In the genomic region with DNA sequence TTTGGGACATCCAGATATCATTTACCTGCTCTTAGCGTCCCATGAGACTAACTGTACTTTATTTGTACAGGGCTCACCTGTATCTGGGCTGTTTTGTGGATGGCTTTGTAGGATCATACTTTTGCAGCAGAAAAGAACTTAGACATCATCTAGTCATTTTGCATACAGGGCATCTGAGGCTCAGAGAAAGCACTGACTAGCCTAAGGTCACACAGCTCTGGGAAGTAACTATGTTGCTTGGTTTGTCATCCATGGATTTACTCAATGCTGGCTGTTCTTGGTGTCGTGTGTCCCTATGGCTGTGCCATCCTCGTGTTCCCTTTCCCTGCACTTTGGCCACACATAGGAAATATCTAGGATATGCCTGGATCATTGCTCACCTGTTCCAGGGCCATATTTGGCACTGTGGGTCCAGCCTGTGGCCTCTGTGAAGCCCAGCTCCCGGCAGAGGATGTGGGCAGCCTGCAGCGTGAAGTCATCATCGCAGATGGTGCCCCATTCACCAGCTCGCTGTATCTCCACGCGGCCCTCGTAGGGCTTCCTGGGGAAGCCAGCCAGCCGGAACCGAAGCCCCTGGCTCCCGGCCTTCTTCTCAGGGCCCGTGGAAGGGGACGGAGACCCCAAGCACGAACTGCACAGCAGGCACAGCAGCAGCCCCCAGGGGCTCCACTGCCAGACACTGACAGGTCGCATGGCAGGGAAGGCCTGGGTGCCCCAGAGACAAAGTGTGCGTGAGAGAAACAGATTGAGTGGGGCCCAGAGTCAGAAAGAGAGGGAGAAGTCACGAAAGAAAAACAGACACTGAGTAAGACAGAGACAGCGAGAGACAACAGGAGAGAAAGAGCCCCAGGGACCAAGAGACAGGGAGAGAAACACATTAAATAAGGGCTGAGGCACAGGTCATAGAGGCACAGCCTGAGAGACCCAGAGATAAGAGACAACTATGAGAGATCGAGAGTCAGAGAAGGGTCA, we compare ENCODE assay signal across 12 cellular contexts. TPM values are rescaled to one million over a fixed set of nuclear protein-coding genes. Genes with fewer than 3 reads are reported as not detected.
DNase-seq lines count a peak whose midpoint lies in the region; ATAC-seq and TF ChIP-seq lines count a peak whose summit lies in the region.
"Had no signal": no experiment of that assay in that cellular context is flagged by ENCODE, and none has a peak within 500 bp of the region (broad histone marks: within the 10 kb centered on the region; RNA-seq: fewer than 3 reads in every experiment).

No MANE protein-coding gene starts in this region.

- H3K9me3 ChIP-seq in CD8-positive, alpha-beta T cell (ENCODE audit: low read length): no peaks in the 10 kb centered on the region
- H3K9me3 ChIP-seq in naive thymus-derived CD4-positive, alpha-beta T cell (ENCODE audit: control insufficient read depth in 2 of 3, low read length in 3 of 3): no peaks in the 10 kb centered on the region
- H3K9me3 ChIP-seq: gastroesophageal sphincter, ovary had no signal

- H3K9me3 Mint-ChIP-seq in CD8-positive, alpha-beta T cell: no peaks in the 10 kb centered on the region
- H3K9me3 Mint-ChIP-seq in activated naive CD8-positive, alpha-beta T cell treated with anti-CD3 and anti-CD28 coated beads, Interleukin-2, amount 10 ng/mL, durations not matched to agents 7 days and 5 days: no peaks in the 10 kb centered on the region
- H3K9me3 Mint-ChIP-seq in naive thymus-derived CD4-positive, alpha-beta T cell: no peaks in the 10 kb centered on the region

- no peak overlapping the region for H3K4me3 ChIP-seq in CD8-positive, alpha-beta T cell (ENCODE audit: low read depth, low read length)
- no peak overlapping the region for H3K4me3 ChIP-seq in naive thymus-derived CD4-positive, alpha-beta T cell (ENCODE audit: low read length)

- DNase-seq in CD8-positive, alpha-beta T cell: no peak
- DNase-seq in activated naive CD8-positive, alpha-beta T cell treated with anti-CD3 and anti-CD28 coated beads, Interleukin-2, amount 10 ng/mL, durations not matched to agents 7 days and 5 days: no peak
- DNase-seq in naive thymus-derived CD4-positive, alpha-beta T cell: no peak
- DNase-seq in NCI-H1930 (lab: John Stamatoyannopoulos, UW): no peak
- no peak for DNase-seq in SK-N-DZ (ENCODE audit: low spot score)
- DNase-seq in DMS153 (lab: John Stamatoyannopoulos, UW): no peak
- DNase-seq: activated naive CD4-positive, alpha-beta T cell treated with Interleukin-2 at 50 U/mL for 16 hours; NCI-H1417 treated with DMSO at 0.1 percent for 48 hours had no signal

- peaks cover 15% of the 10 kb centered on the region for H3K4me1 Mint-ChIP-seq in CD8-positive, alpha-beta T cell (ENCODE audit: low read depth)
- peaks cover 24% of the 10 kb centered on the region for H3K4me1 Mint-ChIP-seq in activated naive CD8-positive, alpha-beta T cell treated with anti-CD3 and anti-CD28 coated beads, Interleukin-2, amount 10 ng/mL, durations not matched to agents 7 days and 5 days
- H3K4me1 Mint-ChIP-seq in naive thymus-derived CD4-positive, alpha-beta T cell: peaks cover 14 to 33% (median 25%) of the 10 kb centered on the region in 7 donors

- CTCF ChIA-PET in CD8-positive, alpha-beta T cell (lab: Charles Lee): interaction anchor here (2.4 kb wide), 1 partner anchor 20 kb away, joined by 5 read pairs; no protein-coding TSS in a partner anchor
- CTCF ChIA-PET in naive thymus-derived CD4-positive, alpha-beta T cell (lab: Charles Lee): interaction anchor here (0.7 to 1.4 kb wide), 3 partner anchors 11 to 70 kb away, joined by 3 read pairs; partner anchors contain the start of genes AUP1, CCDC142, HTRA2 and TTC31

- ATAC-seq in CD8-positive, alpha-beta T cell: no peak
- peak; percentile 28 for ATAC-seq in GM18499 (IDR thresholded peaks at IDR 0.05; ENCODE audit: insufficient read depth, unreplicated experiment)
- no peak for ATAC-seq in activated naive CD8-positive, alpha-beta T cell treated with anti-CD3 and anti-CD28 coated beads, Interleukin-2, amount 10 ng/mL, durations not matched to agents 7 days and 5 days (ENCODE audit: low read depth)
- no peak for ATAC-seq in naive thymus-derived CD4-positive, alpha-beta T cell
- no peak for ATAC-seq in GM18517 (IDR thresholded peaks at IDR 0.05; ENCODE audit: unreplicated experiment)
- ATAC-seq: gastroesophageal sphincter had no signal

- peaks cover 9% of the 10 kb centered on the region for H3K27me3 ChIP-seq in CD8-positive, alpha-beta T cell (ENCODE audit: insufficient read depth, low read length)
- peaks cover 6 to 19% of the 10 kb centered on the region in 2 donors for H3K27me3 ChIP-seq in naive thymus-derived CD4-positive, alpha-beta T cell (ENCODE audit: control insufficient read depth in 2 of 2, insufficient read depth in 2 of 2, low read length in 2 of 2)
- H3K27me3 ChIP-seq: gastroesophageal sphincter, ovary had no signal

- TF ChIP-seq CTCF in CD8-positive, alpha-beta T cell (IDR thresholded peaks at IDR 0.05): no peak

- no peak overlapping the region for H3K27ac ChIP-seq in CD8-positive, alpha-beta T cell (ENCODE audit: low read depth, low read length)
- H3K27ac ChIP-seq in naive thymus-derived CD4-positive, alpha-beta T cell (ENCODE audit: low read depth, low read length): no peak overlapping the region
- H3K27ac ChIP-seq: ovary had no signal

- peaks cover 31% of the 10 kb centered on the region for H3K27me3 Mint-ChIP-seq in CD8-positive, alpha-beta T cell (ENCODE audit: low read depth)
- peaks cover 35% of the 10 kb centered on the region for H3K27me3 Mint-ChIP-seq in activated naive CD8-positive, alpha-beta T cell treated with anti-CD3 and anti-CD28 coated beads, Interleukin-2, amount 10 ng/mL, durations not matched to agents 7 days and 5 days
- peaks cover 35 to 40% (median 38%) of the 10 kb centered on the region in 5 donors for H3K27me3 Mint-ChIP-seq in naive thymus-derived CD4-positive, alpha-beta T cell

- POLR2A ChIA-PET in CD8-positive, alpha-beta T cell (lab: Charles Lee): no interaction called here
- POLR2A ChIA-PET in activated naive CD8-positive, alpha-beta T cell treated with anti-CD3 and anti-CD28 coated beads, Interleukin-2, amount 10 ng/mL, durations not matched to agents 7 days and 5 days (lab: Charles Lee): interaction anchor here (1.0 to 1.1 kb wide), 2 partner anchors 25 to 70 kb away, joined by 3 to 4 read pairs; partner anchors contain the start of gene CCDC142
- POLR2A ChIA-PET in naive thymus-derived CD4-positive, alpha-beta T cell (lab: Charles Lee): interaction anchor here (0.9 kb wide), 1 partner anchor 25 kb away, joined by 3 read pairs; no protein-coding TSS in a partner anchor

- peaks cover 8% of the 10 kb centered on the region for H3K36me3 Mint-ChIP-seq in CD8-positive, alpha-beta T cell
- H3K36me3 Mint-ChIP-seq in activated naive CD8-positive, alpha-beta T cell treated with anti-CD3 and anti-CD28 coated beads, Interleukin-2, amount 10 ng/mL, durations not matched to agents 7 days and 5 days: peaks cover 7% of the 10 kb centered on the region
- peaks cover 0 to 6% (median 0%) of the 10 kb centered on the region in 5 donors for H3K36me3 Mint-ChIP-seq in naive thymus-derived CD4-positive, alpha-beta T cell

- peak overlapping the region; percentile 33 for H3K4me3 Mint-ChIP-seq in CD8-positive, alpha-beta T cell
- H3K4me3 Mint-ChIP-seq in activated naive CD8-positive, alpha-beta T cell treated with anti-CD3 and anti-CD28 coated beads, Interleukin-2, amount 10 ng/mL, durations not matched to agents 7 days and 5 days: peak overlapping the region; percentile 3
- H3K4me3 Mint-ChIP-seq in naive thymus-derived CD4-positive, alpha-beta T cell: peak overlapping the region; percentile 31 to 89 (median 66)

- intact Hi-C loops in CD8-positive, alpha-beta T cell (cut with DNase I, micrococcal nuclease): loop anchor here in 1 of 2 experiments (10.0 kb wide), 2 partner anchors 103 to 403 kb away; partner anchors contain the start of genes POLE4 and SEMA4F
- intact Hi-C loops in naive thymus-derived CD4-positive, alpha-beta T cell (cut with micrococcal nuclease): loop anchor here (5.0 to 10.0 kb wide), 2 partner anchors 100 to 1167 kb away; partner anchors contain the start of genes ALMS1 (in 1 of the 2) and SEMA4F (in 1 of the 2)

- H3K4me1 ChIP-seq in CD8-positive, alpha-beta T cell (ENCODE audit: insufficient read depth, low read length): peaks cover 23% of the 10 kb centered on the region
- H3K4me1 ChIP-seq in naive thymus-derived CD4-positive, alpha-beta T cell (ENCODE audit: control insufficient read depth in 2 of 2, insufficient read depth in 2 of 2, low read length in 2 of 2): peaks cover 7 to 23% of the 10 kb centered on the region in 2 donors

- peak overlapping the region; percentile 1 for H3K27ac Mint-ChIP-seq in CD8-positive, alpha-beta T cell
- peak overlapping the region; percentile 40 for H3K27ac Mint-ChIP-seq in activated naive CD8-positive, alpha-beta T cell treated with anti-CD3 and anti-CD28 coated beads, Interleukin-2, amount 10 ng/mL, durations not matched to agents 7 days and 5 days
- H3K27ac Mint-ChIP-seq in naive thymus-derived CD4-positive, alpha-beta T cell: peak overlapping the region; percentile 13 to 89 (median 51)

- no peaks in the 10 kb centered on the region for H3K36me3 ChIP-seq in CD8-positive, alpha-beta T cell (ENCODE audit: insufficient read depth, low read length)
- H3K36me3 ChIP-seq in naive thymus-derived CD4-positive, alpha-beta T cell (ENCODE audit: control insufficient read depth in 2 of 3, insufficient read depth in 3 of 3, low read length in 3 of 3): peaks cover 0 to 3% (median 0%) of the 10 kb centered on the region in 3 experiments
- H3K36me3 ChIP-seq: ovary had no signal

RNA-seq across cellular contexts. Expression of gene LOXL3, which starts 1.5 kb away (rescaled TPM):
- not detected for total RNA-seq in CD8-positive, alpha-beta T cell
- under 1 TPM; 0.42 to 0.62 TPM for total RNA-seq in activated naive CD8-positive, alpha-beta T cell treated with anti-CD3 and anti-CD28 coated beads, Interleukin-2, amount 10 ng/mL, durations not matched to agents 7 days and 5 days
- 1 to 10 TPM in 2 of 5 experiments, under 1 TPM in 3; 0.50 to 6.9 (median 0.81) TPM for total RNA-seq in naive thymus-derived CD4-positive, alpha-beta T cell
- polyA plus RNA-seq in naive thymus-derived CD4-positive, alpha-beta T cell: under 1 TPM in 1 of 2 donors, not detected in 1; 0.17 TPM
- polyA plus RNA-seq in SK-N-DZ (2014; cell fraction: cytosol; rRNA removed): 28.0 and 30.1 TPM in 2 replicates
- polyA plus RNA-seq in SK-N-DZ (2014; cell fraction: nucleus; rRNA removed): 55.3 and 55.5 TPM in 2 replicates

RNA-seq across cellular contexts. Expression of gene DOK1, which starts 2.3 kb away (rescaled TPM):
- total RNA-seq in CD8-positive, alpha-beta T cell: 1 to 10 TPM; 5.2 to 5.3 TPM
- 10 to 100 TPM; 37.7 to 38.3 TPM for total RNA-seq in activated naive CD8-positive, alpha-beta T cell treated with anti-CD3 and anti-CD28 coated beads, Interleukin-2, amount 10 ng/mL, durations not matched to agents 7 days and 5 days
- 10 to 100 TPM in 4 of 5 experiments, 1 to 10 TPM in 1; 7.0 to 39.5 (median 32.9) TPM for total RNA-seq in naive thymus-derived CD4-positive, alpha-beta T cell
- polyA plus RNA-seq in naive thymus-derived CD4-positive, alpha-beta T cell: 10 to 100 TPM; 11.8 to 24.2 TPM
- polyA plus RNA-seq in SK-N-DZ (2014; cell fraction: cytosol; rRNA removed): 9.7 and 11.1 TPM in 2 replicates
- polyA plus RNA-seq in SK-N-DZ (2014; cell fraction: nucleus; rRNA removed): 10.3 and 23.6 TPM in 2 replicates

RNA-seq across cellular contexts. Expression of gene HTRA2, which starts 22.5 kb away (rescaled TPM):
- 10 to 100 TPM; 15.7 TPM for total RNA-seq in CD8-positive, alpha-beta T cell
- total RNA-seq in activated naive CD8-positive, alpha-beta T cell treated with anti-CD3 and anti-CD28 coated beads, Interleukin-2, amount 10 ng/mL, durations not matched to agents 7 days and 5 days: 10 to 100 TPM; 46.6 to 47.4 TPM
- total RNA-seq in naive thymus-derived CD4-positive, alpha-beta T cell: 10 to 100 TPM; 16.9 to 46.2 (median 37.7) TPM
- 10 to 100 TPM; 22.4 to 22.6 TPM for polyA plus RNA-seq in naive thymus-derived CD4-positive, alpha-beta T cell
- 61.5 and 73.7 TPM in 2 replicates for polyA plus RNA-seq in SK-N-DZ (2014; cell fraction: cytosol; rRNA removed)
- 109 and 154 TPM in 2 replicates for polyA plus RNA-seq in SK-N-DZ (2014; cell fraction: nucleus; rRNA removed)

RNA-seq across cellular contexts. Expression of gene AUP1, which starts 22.7 kb away (rescaled TPM):
- total RNA-seq in CD8-positive, alpha-beta T cell: 100 to 1,000 TPM; 201 to 202 TPM
- 100 to 1,000 TPM; 126 to 127 TPM for total RNA-seq in activated naive CD8-positive, alpha-beta T cell treated with anti-CD3 and anti-CD28 coated beads, Interleukin-2, amount 10 ng/mL, durations not matched to agents 7 days and 5 days
- 100 to 1,000 TPM; 121 to 160 (median 144) TPM for total RNA-seq in naive thymus-derived CD4-positive, alpha-beta T cell
- 10 to 100 TPM; 69.7 to 73.6 TPM for polyA plus RNA-seq in naive thymus-derived CD4-positive, alpha-beta T cell
- 181 and 194 TPM in 2 replicates for polyA plus RNA-seq in SK-N-DZ (2014; cell fraction: cytosol; rRNA removed)
- polyA plus RNA-seq in SK-N-DZ (2014; cell fraction: nucleus; rRNA removed): 817 and 859 TPM in 2 replicates

RNA-seq across cellular contexts. Expression of gene DQX1, which starts 26.2 kb away (rescaled TPM):
- total RNA-seq in CD8-positive, alpha-beta T cell: under 1 TPM in 1 of 2 experiments, not detected in 1; 0.17 TPM
- under 1 TPM; 0.20 to 0.39 TPM for total RNA-seq in activated naive CD8-positive, alpha-beta T cell treated with anti-CD3 and anti-CD28 coated beads, Interleukin-2, amount 10 ng/mL, durations not matched to agents 7 days and 5 days
- under 1 TPM; 0.13 to 0.95 (median 0.59) TPM for total RNA-seq in naive thymus-derived CD4-positive, alpha-beta T cell
- not detected for polyA plus RNA-seq in naive thymus-derived CD4-positive, alpha-beta T cell
- polyA plus RNA-seq in SK-N-DZ (2014; cell fraction: cytosol; rRNA removed): 0.22 and 0.33 TPM in 2 replicates
- polyA plus RNA-seq in SK-N-DZ (2014; cell fraction: nucleus; rRNA removed): 7.7 and 10.3 TPM in 2 replicates
- total RNA-seq: gastroesophageal sphincter had no signal

Comparison
In these comparisons a context has a peak if more than half of its experiments do, and no peak if none do; other contexts are left out.
1. H3K27ac Mint-ChIP-seq: peak in every context shown above with its lines; median percentile 51 in naive thymus-derived CD4-positive, alpha-beta T cell; 40 in activated naive CD8-positive, alpha-beta T cell treated with anti-CD3 and anti-CD28 coated beads, Interleukin-2, amount 10 ng/mL, durations not matched to agents 7 days and 5 days; 1 in CD8-positive, alpha-beta T cell.
2. H3K4me3 Mint-ChIP-seq: peak in every context shown above with its lines; median percentile 66 in naive thymus-derived CD4-positive, alpha-beta T cell; 33 in CD8-positive, alpha-beta T cell; 3 in activated naive CD8-positive, alpha-beta T cell treated with anti-CD3 and anti-CD28 coated beads, Interleukin-2, amount 10 ng/mL, durations not matched to agents 7 days and 5 days.